Comparison of ENCODE assay signal across 20 cellular contexts in genomic region chr17:15451681-15452080, GRCh38. TPM values are rescaled to one million over a fixed set of nuclear protein-coding genes. Genes with fewer than 3 reads are reported as not detected.
DNase-seq lines count a peak whose midpoint lies in the region; FAIRE-seq and TF ChIP-seq lines count a peak whose summit lies in the region.
"Had no signal": no experiment of that assay in that cellular context is flagged by ENCODE, and none has a peak within 500 bp of the region (broad histone marks: within the 10 kb centered on the region; RNA-seq: fewer than 3 reads in every experiment).

No MANE protein-coding gene starts in this region.

- intact Hi-C loops in OCI-LY7 (cut with micrococcal nuclease; ENCODE audit: unreplicated experiment) (no loop called here), kidney (cut with DNase I) (no loop called here)

- H4K20me1 ChIP-seq in osteoblast (ENCODE audit: insufficient read depth, low read length) (no peaks in the 10 kb centered on the region), OCI-LY7 (ENCODE audit: insufficient read depth, low read length) (no peaks in the 10 kb centered on the region)

- peak; percentile 96 for FAIRE-seq in HTR-8/SVneo (lab: Jason Lieb, UNC)
- FAIRE-seq in kidney (lab: Jason Lieb, UNC): no peak
- FAIRE-seq: A549, GM12892 had no signal

- H3K9me3 ChIP-seq in osteoblast (ENCODE audit: low read depth, low read length) (no peaks in the 10 kb centered on the region), OCI-LY7 (ENCODE audit: low read length) (no peaks in the 10 kb centered on the region), kidney (ENCODE audit: control insufficient read depth in 1 of 2, low read length in 2 of 2) (peaks cover 0 to 5% of the 10 kb centered on the region in 2 donors)
- H3K9me3 ChIP-seq: A549 had no signal

- H3K9ac ChIP-seq in kidney (ENCODE audit: low read length in 2 of 2): no peak overlapping the region

- H3K9me2 ChIP-seq in OCI-LY7 (ENCODE audit: insufficient read depth, low read length): no peaks in the 10 kb centered on the region

- DNase-seq in A172 (ENCODE audit: low spot score) (peak; percentile 53), HTR-8/SVneo (ENCODE audit: insufficient read length, low spot score) (peak; percentile 74), brain microvascular endothelial cell (peak; percentile 65), osteoblast (ENCODE audit: insufficient read length, low spot score, missing footprints) (peak; percentile 79), OCI-LY7 (ENCODE audit: low spot score) (no peak), Kasumi-1 (lab: John Stamatoyannopoulos, UW) (no peak), kidney (no peak)
- no peak for DNase-seq in activated naive CD4-positive, alpha-beta T cell treated with Interleukin-2 at 50 U/mL for 16 hours
- DNase-seq: CD4-positive, alpha-beta T cell; DMS153; H7; HFFc6; NCI-H1105 treated with DMSO at 0.1 percent for 48 hours; NCI-H187; NCI-H2227 treated with DMSO at 0.1 percent for 48 hours; NCI-H524; NCI-H82; RPMI8226 had no signal

- CTCF ChIA-PET in OCI-LY7 (lab: Charles Lee; ENCODE audit: unreplicated experiment): no interaction called here

- TF ChIP-seq CTCF in brain microvascular endothelial cell (IDR thresholded peaks at IDR 0.05; ENCODE audit: low read depth, low read length, missing control alignments) (no peak), osteoblast (IDR thresholded peaks at IDR 0.05; ENCODE audit: extremely low read depth, low read depth, low read length) (no peak), OCI-LY7 (conservative IDR thresholded peaks at IDR 0.05; ENCODE audit: low read length) (no peak), kidney (IDR thresholded peaks at IDR 0.05; ENCODE audit: borderline replicate concordance, extremely low read depth, insufficient read depth) (no peak)

- no TSS peak for BruUV-seq in OCI-LY7 (replicated peaks; lab: Mats Ljungman, UMichigan)

- no peak overlapping the region for H3K27ac ChIP-seq in brain microvascular endothelial cell
- H3K27ac ChIP-seq in osteoblast (ENCODE audit: low read depth, low read length): peak overlapping the region; percentile 55
- H3K27ac ChIP-seq in OCI-LY7 (ENCODE audit: low read depth, low read length, poor library complexity, severe bottlenecking): no peak overlapping the region
- no peak overlapping the region for H3K27ac ChIP-seq in kidney (ENCODE audit: low read depth in 2 of 2, low read length in 2 of 2)
- H3K27ac ChIP-seq: A549 had no signal

- in situ Hi-C loops in brain microvascular endothelial cell (cut with HindIII; ENCODE audit: low pct_ligation_motif_present, low sequenced_read_pairs): no loop called here

- H3K4me1 ChIP-seq in osteoblast (ENCODE audit: insufficient read depth, low read length) (peaks cover 34% of the 10 kb centered on the region), OCI-LY7 (ENCODE audit: insufficient read depth, low read length, poor library complexity, severe bottlenecking) (no peaks in the 10 kb centered on the region), kidney (ENCODE audit: control insufficient read depth in 1 of 2, insufficient read depth in 1 of 2, low read depth in 1 of 2, low read length in 2 of 2) (no peaks in the 10 kb centered on the region)
- H3K4me1 ChIP-seq: A549 had no signal

- H3K4me2 ChIP-seq in osteoblast (ENCODE audit: insufficient read depth, low read length) (peak overlapping the region; percentile 24), OCI-LY7 (ENCODE audit: low read length) (no peak overlapping the region)
- H3K4me2 ChIP-seq: A549 had no signal

- H3K4me3 ChIP-seq in brain microvascular endothelial cell (ENCODE audit: low read depth, low read length) (no peak overlapping the region), osteoblast (ENCODE audit: insufficient read depth, low read length) (no peak overlapping the region), OCI-LY7 (ENCODE audit: low read depth, low read length, poor library complexity, severe bottlenecking) (no peak overlapping the region), kidney (ENCODE audit: low read length in 2 of 2) (no peak overlapping the region)
- H3K4me3 ChIP-seq: A549 had no signal

- H3K79me2 ChIP-seq in osteoblast (ENCODE audit: insufficient read depth, low read length): no peaks in the 10 kb centered on the region
- no peaks in the 10 kb centered on the region for H3K79me2 ChIP-seq in OCI-LY7 (ENCODE audit: insufficient read depth, low read depth, low read length)

- H3K27me3 ChIP-seq in brain microvascular endothelial cell (replicated peaks): no peaks in the 10 kb centered on the region
- no peaks in the 10 kb centered on the region for H3K27me3 ChIP-seq in osteoblast (ENCODE audit: insufficient read depth, low read length)

- H2AFZ ChIP-seq in osteoblast (ENCODE audit: low read length): no peak overlapping the region
- H2AFZ ChIP-seq in OCI-LY7 (ENCODE audit: low read length): no peak overlapping the region

- POLR2A ChIA-PET in OCI-LY7 (lab: Charles Lee): interaction anchor here (0.7 kb wide), 2 partner anchors 28 to 684 kb away, joined by 4 to 10 read pairs; no protein-coding TSS in a partner anchor

- H3K36me3 ChIP-seq in brain microvascular endothelial cell (replicated peaks): no peaks in the 10 kb centered on the region
- no peaks in the 10 kb centered on the region for H3K36me3 ChIP-seq in osteoblast (ENCODE audit: insufficient read depth, low read length)
- H3K36me3 ChIP-seq in OCI-LY7 (ENCODE audit: insufficient read depth, low read length): no peaks in the 10 kb centered on the region
- peaks cover 0 to 4% of the 10 kb centered on the region in 2 donors for H3K36me3 ChIP-seq in kidney (ENCODE audit: control insufficient read depth in 1 of 2, insufficient read depth in 2 of 2, low read length in 2 of 2)

RNA-seq across cellular contexts. Expression of gene CDRT4, which starts 15.7 kb away (rescaled TPM):
- total RNA-seq in A172 (2014; rRNA removed; shearing (Covaris generic)): 0.96 TPM in 1 of 2 replicates, not detected in the other
- 2.7 and 3.3 TPM in 2 replicates for total RNA-seq in osteoblast
- 0.31 and 1.7 TPM in 2 replicates for total RNA-seq in OCI-LY7 (2014; rRNA removed; shearing (Covaris generic))
- 6.2 and 7.1 TPM in 2 replicates for total RNA-seq in OCI-LY7 (2022)
- 8.0 TPM for total RNA-seq in kidney
- 4.6 TPM for polyA plus RNA-seq in kidney (ENCODE audit: insufficient read depth, low read depth, low replicate concordance)

Comparison
In these comparisons a context has a peak if more than half of its experiments do, and no peak if none do; other contexts are left out.
1. DNase-seq: peak in A172 (single experiment), HTR-8/SVneo (single experiment), brain microvascular endothelial cell (single experiment) and osteoblast (single experiment); none in OCI-LY7 (single experiment), Kasumi-1 (0 of 2), activated naive CD4-positive, alpha-beta T cell treated with Interleukin-2 at 50 U/mL for 16 hours (single experiment) and kidney (single experiment).